ENCODE assay signal across 8 cellular contexts in genomic region chr5:157148734-157149615, GRCh38. TPM values are rescaled to one million over a fixed set of nuclear protein-coding genes. Genes with fewer than 3 reads are reported as not detected.
DNase-seq lines count a peak whose midpoint lies in the region; ATAC-seq and TF ChIP-seq lines count a peak whose summit lies in the region.

No MANE protein-coding gene starts in this region.

- H2AFZ ChIP-seq in OCI-LY1 (ENCODE audit: low read length), result no peak overlapping the region

- peaks cover 2% of the 10 kb centered on the region for H3K36me3 Mint-ChIP-seq in nephron progenitor cell (ENCODE audit: low read depth)

- no peaks in the 10 kb centered on the region for H3K27me3 ChIP-seq in OCI-LY1 (ENCODE audit: insufficient read depth, low read length)
- H3K27me3 ChIP-seq in esophagus squamous epithelium, result no peaks in the 10 kb centered on the region

- H3K27ac ChIP-seq in OCI-LY1 (ENCODE audit: low read depth, low read length, poor library complexity, severe bottlenecking) (no peak overlapping the region), esophagus squamous epithelium (no peak overlapping the region)

- no peak overlapping the region for H3K27ac Mint-ChIP-seq in nephron progenitor cell

- H4K20me1 ChIP-seq in OCI-LY1 (ENCODE audit: insufficient read depth, low read length), result no peaks in the 10 kb centered on the region

- TF ChIP-seq POLR2A in esophagus squamous epithelium (IDR thresholded peaks at IDR 0.05), result no peak

- peaks cover 3% of the 10 kb centered on the region for H3K9me3 Mint-ChIP-seq in nephron progenitor cell

- 66 to 71% methylated on average over 14 of the region's 14 CpGs for WGBS in esophagus squamous epithelium, 2 donors

- intact Hi-C loops in esophagus squamous epithelium (cut with DNase I), result no loop called here

- H3K27me3 Mint-ChIP-seq in nephron progenitor cell (ENCODE audit: low read depth, poor library complexity), result peaks cover 13% of the 10 kb centered on the region

- DNase-seq in AG20443 (ENCODE audit: low spot score) (peak; percentile 83), activated T-cell treated with anti-CD3 and anti-CD28 coated beads for 4 hours (peak; percentile 89), esophagus squamous epithelium (lab: John Stamatoyannopoulos, UW) (peak; percentile 8), nephron progenitor cell (peak; percentile 73), stromal cell of bone marrow (ENCODE audit: low read depth) (peak; percentile 48)

- peak; percentile 54 for ATAC-seq in GM18907 (IDR thresholded peaks at IDR 0.05; ENCODE audit: unreplicated experiment)
- ATAC-seq in HG03521 (IDR thresholded peaks at IDR 0.05; ENCODE audit: unreplicated experiment), result peak; percentile 58

- H3K79me2 ChIP-seq in OCI-LY1 (ENCODE audit: insufficient read depth, low read length), result no peaks in the 10 kb centered on the region

- no peaks in the 10 kb centered on the region for H3K4me1 Mint-ChIP-seq in nephron progenitor cell

- H3K4me3 Mint-ChIP-seq in nephron progenitor cell, result no peak overlapping the region

- TF ChIP-seq CTCF in OCI-LY1 (IDR thresholded peaks at IDR 0.05; ENCODE audit: low read length) (peak; percentile 85), esophagus squamous epithelium (IDR thresholded peaks at IDR 0.05) (peak; percentile 73 to 88 (median 78)), nephron progenitor cell (IDR thresholded peaks at IDR 0.05) (peak; percentile 83)

- H3K36me3 ChIP-seq in OCI-LY1 (ENCODE audit: insufficient read depth, low read length), result no peaks in the 10 kb centered on the region
- no peaks in the 10 kb centered on the region for H3K36me3 ChIP-seq in esophagus squamous epithelium

- H3K4me1 ChIP-seq in OCI-LY1 (ENCODE audit: insufficient read depth, low read length, severe bottlenecking) (peaks cover 21% of the 10 kb centered on the region), esophagus squamous epithelium (peaks cover under 1 to 1% (median under 1%) of the 10 kb centered on the region in 3 donors)

- H3K9ac ChIP-seq in OCI-LY1 (ENCODE audit: low read length), result peak overlapping the region; percentile 26; the same call in 1 of the 2 replicates

- no peaks in the 10 kb centered on the region for H3K9me2 ChIP-seq in OCI-LY1 (ENCODE audit: low read depth, low read length)

- peak overlapping the region; percentile 32; the same call in 1 of the 2 replicates for H3K4me2 ChIP-seq in OCI-LY1 (ENCODE audit: low read length)

- no peaks in the 10 kb centered on the region for H3K9me3 ChIP-seq in OCI-LY1 (ENCODE audit: low read length)
- no peaks in the 10 kb centered on the region for H3K9me3 ChIP-seq in esophagus squamous epithelium

- H3K4me3 ChIP-seq in OCI-LY1 (ENCODE audit: low read depth, low read length, poor library complexity, severe bottlenecking), result no peak overlapping the region
- H3K4me3 ChIP-seq in esophagus squamous epithelium, result no peak overlapping the region

- no peaks in the 10 kb centered on the region for H3F3A ChIP-seq in OCI-LY1 (ENCODE audit: insufficient read depth, low read length)

RNA-seq across cellular contexts. Expression of gene MED7, which starts 6.3 kb away (rescaled TPM):
- total RNA-seq in esophagus squamous epithelium, result 1 to 10 TPM; 4.7 to 8.3 (median 6.9) TPM

RNA-seq across cellular contexts. Expression of gene GARIN3, which starts 17.1 kb away (rescaled TPM):
- not detected for total RNA-seq in esophagus squamous epithelium

RNA-seq across cellular contexts. Expression of gene ITK, which starts 31.7 kb away (rescaled TPM):
- total RNA-seq in esophagus squamous epithelium, result 1 to 10 TPM in 3 of 4 donors, under 1 TPM in 1; 0.53 to 5.1 (median 3.9) TPM

RNA-seq across cellular contexts. Expression of gene HAVCR2, which starts 40.1 kb away (rescaled TPM):
- 1 to 10 TPM in 3 of 4 donors, under 1 TPM in 1; 0.45 to 5.3 (median 3.5) TPM for total RNA-seq in esophagus squamous epithelium

Comparison
In these comparisons a context has a peak if more than half of its experiments do, and no peak if none do; other contexts are left out.
1. DNase-seq: peak in every context shown above with its lines; median percentile 89 in activated T-cell treated with anti-CD3 and anti-CD28 coated beads for 4 hours; 83 in AG20443; 73 in nephron progenitor cell; 48 in stromal cell of bone marrow; 8 in esophagus squamous epithelium.